1 cellular context compared by ENCODE assay signal in genomic region chr2:168697668-168698121, GRCh38.
TF ChIP-seq lines count a peak whose summit lies in the region.

No MANE protein-coding gene starts in this region.

TF ChIP-seq in HepG2, 621 proteins besides CTCF, POLR2A, EP300 and RAD21 (continued from another document):
- TF ChIP-seq, protein P1, sequence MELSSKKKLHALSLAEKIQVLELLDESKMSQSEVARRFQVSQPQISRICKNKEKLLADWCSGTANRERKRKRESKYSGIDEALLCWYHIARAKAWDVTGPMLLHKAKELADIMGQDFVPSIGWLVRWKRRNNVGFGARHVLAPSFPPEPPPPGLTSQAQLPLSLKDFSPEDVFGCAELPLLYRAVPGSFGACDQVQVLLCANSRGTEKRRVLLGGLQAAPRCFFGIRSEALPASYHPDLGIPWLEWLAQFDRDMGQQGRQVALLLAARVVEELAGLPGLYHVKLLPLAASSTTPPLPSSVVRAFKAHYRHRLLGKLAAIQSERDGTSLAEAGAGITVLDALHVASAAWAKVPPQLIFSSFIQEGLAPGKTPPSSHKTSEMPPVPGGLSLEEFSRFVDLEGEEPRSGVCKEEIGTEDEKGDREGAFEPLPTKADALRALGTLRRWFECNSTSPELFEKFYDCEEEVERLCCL (CRISPR knock-in tag; IDR thresholded peaks at IDR 0.05; ENCODE audit: borderline replicate concordance) = no peak
